ENCODE assay signal across 15 cellular contexts in genomic region chr19:3857449-3858003, GRCh38. TPM values are rescaled to one million over a fixed set of nuclear protein-coding genes. Genes with fewer than 3 reads are reported as not detected.
DNase-seq lines count a peak whose midpoint lies in the region; ATAC-seq, FAIRE-seq and TF ChIP-seq lines count a peak whose summit lies in the region.
"Had no signal": no experiment of that assay in that cellular context is flagged by ENCODE, and none has a peak within 500 bp of the region (broad histone marks: within the 10 kb centered on the region; RNA-seq: fewer than 3 reads in every experiment).

No MANE protein-coding gene starts in this region.

- CTCF ChIA-PET in HepG2 (lab: Yijun Ruan, JAX; ENCODE audit: low intra/inter-chr PET ratio, low total read pairs): no interaction called here
- CTCF ChIA-PET in activated B cell treated with CpG ODN at 0.5 μM for 24 hours (lab: Charles Lee): interaction anchor here (1.3 kb wide), 1 partner anchor 35 kb away, joined by 3 read pairs; no protein-coding TSS in a partner anchor

- DNase-seq in HepG2 (ENCODE audit: low spot score) (no peak), right lobe of liver (no peak), NCI-H1417 treated with DMSO at 0.1 percent for 48 hours (lab: John Stamatoyannopoulos, UW) (peak; percentile 13), activated B cell treated with CpG ODN at 0.5 μM for 24 hours (no peak), NCI-H2081 treated with DMSO at 0.1 percent for 48 hours (lab: John Stamatoyannopoulos, UW) (no peak), brain microvascular endothelial cell (no peak)
- peak; percentile 49 for DNase-seq in stimulated activated naive B cell treated with anti-CD40 and anti-IgM and Interleukin-4, amounts not matched to agents 10 μg/mL and 1 μg/mL and 100 μg/mL, for 72 hours
- DNase-seq: MV-4-11; stimulated activated CD4-positive, alpha-beta T cell treated with anti-CD3 and anti-CD28 coated beads, Interleukin-4, amount 100 ng/mL, for 24 hours had no signal

- intact Hi-C loops in HepG2 (cut with micrococcal nuclease; ENCODE audit: unreplicated experiment) (loop anchor here (5.0 kb wide), 1 partner anchor 110 kb away; no protein-coding TSS in a partner anchor), right lobe of liver (cut with DNase I) (loop anchor here (5.0 to 10.0 kb wide), 2 partner anchors 350 to 357 kb away; no protein-coding TSS in a partner anchor), activated B cell treated with CpG ODN at 0.5 μM for 24 hours (cut with micrococcal nuclease) (no loop called here)

- H3K4me3 ChIP-seq in HepG2 (replicated peaks in 1 of 3; ENCODE audit: insufficient read depth in 1 of 3, low read depth in 2 of 3, low read length in 3 of 3): no peak overlapping the region
- no peak overlapping the region for H3K4me3 ChIP-seq in right lobe of liver
- H3K4me3 ChIP-seq in brain microvascular endothelial cell (ENCODE audit: low read depth, low read length): no peak overlapping the region
- H3K4me3 ChIP-seq: coronary artery had no signal

- H3K9me3 ChIP-seq in HepG2 (ENCODE audit: low read length): peaks cover 3% of the 10 kb centered on the region; the same call in 1 of the 2 replicates
- H3K9me3 ChIP-seq in right lobe of liver: no peaks in the 10 kb centered on the region

- H3K36me3 Mint-ChIP-seq in activated B cell treated with CpG ODN at 0.5 μM for 24 hours (ENCODE audit: low read depth): no peaks in the 10 kb centered on the region
- no peaks in the 10 kb centered on the region for H3K36me3 Mint-ChIP-seq in stimulated activated naive B cell treated with anti-CD40 and anti-IgM and Interleukin-4, amounts not matched to agents 10 μg/mL and 1 μg/mL and 100 μg/mL, for 72 hours

- no peak overlapping the region for H3K4me2 ChIP-seq in HepG2 (ENCODE audit: low read depth, low read length)

- no peaks in the 10 kb centered on the region for H4K20me1 ChIP-seq in HepG2 (ENCODE audit: insufficient read depth, low read length)

- TF ChIP-seq EP300 in HepG2 (IDR thresholded peaks at IDR 0.05; ENCODE audit: low read depth in 2 of 2, low read length in 2 of 2): no peak
- no peak for TF ChIP-seq EP300 in HepG2 (CRISPR knock-in tag; IDR thresholded peaks at IDR 0.05; ENCODE audit: borderline replicate concordance)

- no peaks in the 10 kb centered on the region for H3K27me3 Mint-ChIP-seq in activated B cell treated with CpG ODN at 0.5 μM for 24 hours
- H3K27me3 Mint-ChIP-seq in stimulated activated naive B cell treated with anti-CD40 and anti-IgM and Interleukin-4, amounts not matched to agents 10 μg/mL and 1 μg/mL and 100 μg/mL, for 72 hours: peaks cover 0 to 2% of the 10 kb centered on the region in 2 donors
- H3K27me3 Mint-ChIP-seq: stimulated activated naive CD8-positive, alpha-beta T cell treated with anti-CD3 and anti-CD28 coated beads, Interleukin-15, Interleukin-2, amounts not matched to agents 100 ng/mL and 50 ng/mL, for 24 hours had no signal

- no peaks in the 10 kb centered on the region for H3K9me3 Mint-ChIP-seq in activated B cell treated with CpG ODN at 0.5 μM for 24 hours
- H3K9me3 Mint-ChIP-seq in stimulated activated naive B cell treated with anti-CD40 and anti-IgM and Interleukin-4, amounts not matched to agents 10 μg/mL and 1 μg/mL and 100 μg/mL, for 72 hours: no peaks in the 10 kb centered on the region
- H3K9me3 Mint-ChIP-seq: stimulated activated naive CD8-positive, alpha-beta T cell treated with anti-CD3 and anti-CD28 coated beads, Interleukin-15, Interleukin-2, amounts not matched to agents 100 ng/mL and 50 ng/mL, for 24 hours had no signal

- BruUV-seq in HepG2 (replicated peaks; lab: Mats Ljungman, UMichigan): no TSS peak

- no peak overlapping the region for H2AFZ ChIP-seq in HepG2 (ENCODE audit: low read length)

- H3K79me2 ChIP-seq in HepG2 (ENCODE audit: insufficient read depth, low read length): no peaks in the 10 kb centered on the region

- POLR2A ChIA-PET in HepG2 (lab: Yijun Ruan, JAX) (no interaction called here), activated B cell treated with CpG ODN at 0.5 μM for 24 hours (lab: Charles Lee) (interaction anchor here (0.6 kb wide), 1 partner anchor 1768 kb away, joined by 4 read pairs; no protein-coding TSS in a partner anchor)

- H3K27ac ChIP-seq in HepG2 (ENCODE audit: extremely low read length, insufficient read depth, low read length): no peak overlapping the region
- no peak overlapping the region for H3K27ac ChIP-seq in right lobe of liver
- no peak overlapping the region for H3K27ac ChIP-seq in brain microvascular endothelial cell
- H3K27ac ChIP-seq: coronary artery, RWPE1 had no signal

- H3K4me1 ChIP-seq in HepG2 (ENCODE audit: insufficient read depth, low read length): peaks cover 19% of the 10 kb centered on the region
- no peaks in the 10 kb centered on the region for H3K4me1 ChIP-seq in right lobe of liver

- ATAC-seq in HepG2: no peak; the same call in 2 of the 3 replicates
- no peak for ATAC-seq in right lobe of liver
- ATAC-seq in activated B cell treated with CpG ODN at 0.5 μM for 24 hours (ENCODE audit: low read depth): peak; percentile 96
- ATAC-seq in stimulated activated naive B cell treated with anti-CD40 and anti-IgM and Interleukin-4, amounts not matched to agents 10 μg/mL and 1 μg/mL and 100 μg/mL, for 72 hours (replicated peaks): peak; percentile 96 to 99
- no peak for ATAC-seq in HG02798 (IDR thresholded peaks at IDR 0.05; ENCODE audit: poor library complexity, unreplicated experiment)

- no peak overlapping the region for H3K4me3 Mint-ChIP-seq in activated B cell treated with CpG ODN at 0.5 μM for 24 hours
- H3K4me3 Mint-ChIP-seq in stimulated activated naive B cell treated with anti-CD40 and anti-IgM and Interleukin-4, amounts not matched to agents 10 μg/mL and 1 μg/mL and 100 μg/mL, for 72 hours: no peak overlapping the region
- H3K4me3 Mint-ChIP-seq: stimulated activated naive CD8-positive, alpha-beta T cell treated with anti-CD3 and anti-CD28 coated beads, Interleukin-15, Interleukin-2, amounts not matched to agents 100 ng/mL and 50 ng/mL, for 24 hours had no signal

- in situ Hi-C loops in HepG2 (cut with HindIII; ENCODE audit: extremely low pct_ligation_motif_present, low pct_unique_long_range_greater_than_20kb): loop anchor here (25.0 kb wide), 1 partner anchor 355 kb away; no protein-coding TSS in a partner anchor
- in situ Hi-C loops in brain microvascular endothelial cell (cut with HindIII; ENCODE audit: low pct_ligation_motif_present, low sequenced_read_pairs): no loop called here

- TF ChIP-seq POLR2A in HepG2 (IDR thresholded peaks at IDR 0.05; ENCODE audit: insufficient read depth in 1 of 2, low read depth in 2 of 2, low read length in 2 of 2) (no peak), right lobe of liver (IDR thresholded peaks at IDR 0.05) (no peak)

- 49% methylated on average over 10 of the region's 12 CpGs for WGBS in HepG2 (ENCODE audit: low lambda C conversion rate)
- 70% methylated on average over 2 of the region's 12 CpGs for WGBS in right lobe of liver (ENCODE audit: insufficient coverage, low coverage, low lambda C conversion rate, missing lambda C conversion rate)

- TF ChIP-seq CTCF in HepG2 (CRISPR knock-in tag; IDR thresholded peaks at IDR 0.05) (no peak), right lobe of liver (IDR thresholded peaks at IDR 0.05) (no peak), activated B cell treated with CpG ODN at 0.5 μM for 24 hours (IDR thresholded peaks at IDR 0.05) (no peak), brain microvascular endothelial cell (IDR thresholded peaks at IDR 0.05; ENCODE audit: low read depth, low read length, missing control alignments) (no peak)

- H3K27ac Mint-ChIP-seq in activated B cell treated with CpG ODN at 0.5 μM for 24 hours: peak overlapping the region; percentile 46
- H3K27ac Mint-ChIP-seq in stimulated activated naive B cell treated with anti-CD40 and anti-IgM and Interleukin-4, amounts not matched to agents 10 μg/mL and 1 μg/mL and 100 μg/mL, for 72 hours: peak overlapping the region; percentile 71
- H3K27ac Mint-ChIP-seq: stimulated activated naive CD8-positive, alpha-beta T cell treated with anti-CD3 and anti-CD28 coated beads, Interleukin-15, Interleukin-2, amounts not matched to agents 100 ng/mL and 50 ng/mL, for 24 hours had no signal

- TF ChIP-seq RAD21 in HepG2 (CRISPR knock-in tag; IDR thresholded peaks at IDR 0.05): no peak

- H3K4me1 Mint-ChIP-seq in activated B cell treated with CpG ODN at 0.5 μM for 24 hours: peaks cover 16% of the 10 kb centered on the region
- H3K4me1 Mint-ChIP-seq in stimulated activated naive B cell treated with anti-CD40 and anti-IgM and Interleukin-4, amounts not matched to agents 10 μg/mL and 1 μg/mL and 100 μg/mL, for 72 hours: peaks cover 6 to 9% of the 10 kb centered on the region in 2 donors

- H3K27me3 ChIP-seq in HepG2 (ENCODE audit: control insufficient read depth in 1 of 2, insufficient read depth in 2 of 2, low read length in 2 of 2): peaks cover 0 to 4% of the 10 kb centered on the region in 2 experiments; a peak in 1 of 5 replicates
- H3K27me3 ChIP-seq in right lobe of liver: no peaks in the 10 kb centered on the region
- no peaks in the 10 kb centered on the region for H3K27me3 ChIP-seq in brain microvascular endothelial cell (replicated peaks)

- H3K36me3 ChIP-seq in HepG2 (replicated peaks in 1 of 2; ENCODE audit: control insufficient read depth in 1 of 2, insufficient read depth in 2 of 2, low read length in 2 of 2) (no peaks in the 10 kb centered on the region), right lobe of liver (no peaks in the 10 kb centered on the region), brain microvascular endothelial cell (replicated peaks) (no peaks in the 10 kb centered on the region)

- no peak overlapping the region for H3K9ac ChIP-seq in HepG2 (ENCODE audit: insufficient read depth, low read depth, low read length)

- no peak for FAIRE-seq in HepG2 (lab: Jason Lieb, UNC)
- FAIRE-seq: G401.6 had no signal

RNA-seq across cellular contexts. Expression of gene ZFR2, which starts 11.3 kb away (rescaled TPM):
- total RNA-seq in HepG2 (2016; rRNA removed; fragmentation: Illumina TruSeq; extraction: Trizol) (0.69 and 1.00 TPM in 2 replicates), right lobe of liver (not detected), activated B cell treated with CpG ODN at 0.5 μM for 24 hours (0.31 and 0.34 TPM in 2 replicates)
- total RNA-seq in HepG2 (2016; cell fraction: cytosol; rRNA removed; fragmentation: Illumina TruSeq; extraction: Trizol; ENCODE audit: low read depth): 0.35 and 1.1 TPM in 2 replicates
- total RNA-seq in HepG2 (2016; cell fraction: insoluble cytoplasmic fraction; rRNA removed; fragmentation: Illumina TruSeq; extraction: Trizol): 0.63 and 0.67 TPM in 2 replicates
- 1.1 and 1.7 TPM in 2 replicates for total RNA-seq in HepG2 (2016; cell fraction: membrane; rRNA removed; fragmentation: Illumina TruSeq; extraction: Trizol)
- total RNA-seq in HepG2 (2016; cell fraction: nucleus; rRNA removed; fragmentation: Illumina TruSeq; extraction: Trizol): 0.47 TPM in 1 of 2 replicates, not detected in the other
- 0.37 and 0.50 TPM in 2 replicates for polyA plus RNA-seq in HepG2 (2011; rRNA removed)
- 0.53 and 0.60 TPM in 2 replicates for polyA plus RNA-seq in HepG2 (2011; cell fraction: cytosol; rRNA removed)
- 1.1 and 1.2 TPM in 2 replicates for polyA plus RNA-seq in HepG2 (2011; cell fraction: nucleus; rRNA removed)
- polyA plus RNA-seq in HepG2 (2012): 0.93 and 1.1 TPM in 2 replicates
- polyA plus RNA-seq in HepG2 (2016; cell fraction: cytosol; fragmentation: Illumina TruSeq; extraction: Trizol; ENCODE audit: low read depth): 0.61 and 1.3 TPM in 2 replicates
- polyA plus RNA-seq in HepG2 (2016; cell fraction: insoluble cytoplasmic fraction; fragmentation: Illumina TruSeq; extraction: Trizol; ENCODE audit: low read depth): 0.59 and 1.4 TPM in 2 replicates
- 0.82 and 1.1 TPM in 2 replicates for polyA plus RNA-seq in HepG2 (2016; cell fraction: membrane; fragmentation: Illumina TruSeq; extraction: Trizol; ENCODE audit: low read depth)
- polyA plus RNA-seq in HepG2 (2016; cell fraction: nucleus; fragmentation: Illumina TruSeq; extraction: Trizol; ENCODE audit: insufficient read depth, low read depth): 0.60 and 2.2 TPM in 2 replicates
- polyA minus RNA-seq in HepG2 (2011; rRNA and poly(A)+ RNA removed; ENCODE audit: low replicate concordance): 1.2 TPM in 1 of 2 replicates, not detected in the other
- polyA minus RNA-seq in HepG2 (2011; cell fraction: cytosol; rRNA and poly(A)+ RNA removed): not detected in 2 replicates
- not detected in 2 replicates for polyA minus RNA-seq in HepG2 (2011; cell fraction: nucleus; rRNA and poly(A)+ RNA removed)
- total RNA-seq: pulmonary artery endothelial cell had no signal

RNA-seq across cellular contexts. Expression of gene ATCAY, which starts 23.0 kb away (rescaled TPM):
- total RNA-seq in HepG2 (2016; rRNA removed; fragmentation: Illumina TruSeq; extraction: Trizol) (not detected in 2 replicates), right lobe of liver (not detected), activated B cell treated with CpG ODN at 0.5 μM for 24 hours (not detected in 2 replicates)
- not detected in 2 replicates for total RNA-seq in HepG2 (2016; cell fraction: cytosol; rRNA removed; fragmentation: Illumina TruSeq; extraction: Trizol; ENCODE audit: low read depth)
- not detected in 2 replicates for total RNA-seq in HepG2 (2016; cell fraction: insoluble cytoplasmic fraction; rRNA removed; fragmentation: Illumina TruSeq; extraction: Trizol)
- total RNA-seq in HepG2 (2016; cell fraction: membrane; rRNA removed; fragmentation: Illumina TruSeq; extraction: Trizol): not detected in 2 replicates
- not detected in 2 replicates for total RNA-seq in HepG2 (2016; cell fraction: nucleus; rRNA removed; fragmentation: Illumina TruSeq; extraction: Trizol)
- not detected in 2 replicates for polyA plus RNA-seq in HepG2 (2011; rRNA removed)
- not detected in 2 replicates for polyA plus RNA-seq in HepG2 (2011; cell fraction: cytosol; rRNA removed)
- not detected in 2 replicates for polyA plus RNA-seq in HepG2 (2011; cell fraction: nucleus; rRNA removed)
- not detected in 2 replicates for polyA plus RNA-seq in HepG2 (2012)
- not detected in 2 replicates for polyA plus RNA-seq in HepG2 (2016; cell fraction: cytosol; fragmentation: Illumina TruSeq; extraction: Trizol; ENCODE audit: low read depth)
- not detected in 2 replicates for polyA plus RNA-seq in HepG2 (2016; cell fraction: insoluble cytoplasmic fraction; fragmentation: Illumina TruSeq; extraction: Trizol; ENCODE audit: low read depth)
- not detected in 2 replicates for polyA plus RNA-seq in HepG2 (2016; cell fraction: membrane; fragmentation: Illumina TruSeq; extraction: Trizol; ENCODE audit: low read depth)
- not detected in 2 replicates for polyA plus RNA-seq in HepG2 (2016; cell fraction: nucleus; fragmentation: Illumina TruSeq; extraction: Trizol; ENCODE audit: insufficient read depth, low read depth)
- polyA minus RNA-seq in HepG2 (2011; rRNA and poly(A)+ RNA removed; ENCODE audit: low replicate concordance): not detected in 2 replicates
- not detected in 2 replicates for polyA minus RNA-seq in HepG2 (2011; cell fraction: cytosol; rRNA and poly(A)+ RNA removed)
- polyA minus RNA-seq in HepG2 (2011; cell fraction: nucleus; rRNA and poly(A)+ RNA removed): not detected in 2 replicates
- total RNA-seq: pulmonary artery endothelial cell had no signal

Comparison
In these comparisons a context has a peak if more than half of its experiments do, and no peak if none do; other contexts are left out.
1. ATAC-seq: peak in activated B cell treated with CpG ODN at 0.5 μM for 24 hours (single experiment) and stimulated activated naive B cell treated with anti-CD40 and anti-IgM and Interleukin-4, amounts not matched to agents 10 μg/mL and 1 μg/mL and 100 μg/mL, for 72 hours (2 of 2); none in HepG2 (single experiment), right lobe of liver (0 of 4) and HG02798 (single experiment).
2. DNase-seq: peak in NCI-H1417 treated with DMSO at 0.1 percent for 48 hours (single experiment) and stimulated activated naive B cell treated with anti-CD40 and anti-IgM and Interleukin-4, amounts not matched to agents 10 μg/mL and 1 μg/mL and 100 μg/mL, for 72 hours (single experiment); none in HepG2 (single experiment), right lobe of liver (0 of 3), activated B cell treated with CpG ODN at 0.5 μM for 24 hours (single experiment), NCI-H2081 treated with DMSO at 0.1 percent for 48 hours (single experiment) and brain microvascular endothelial cell (single experiment).